ENCODE assay signal across 1 cellular context in the genomic region with DNA sequence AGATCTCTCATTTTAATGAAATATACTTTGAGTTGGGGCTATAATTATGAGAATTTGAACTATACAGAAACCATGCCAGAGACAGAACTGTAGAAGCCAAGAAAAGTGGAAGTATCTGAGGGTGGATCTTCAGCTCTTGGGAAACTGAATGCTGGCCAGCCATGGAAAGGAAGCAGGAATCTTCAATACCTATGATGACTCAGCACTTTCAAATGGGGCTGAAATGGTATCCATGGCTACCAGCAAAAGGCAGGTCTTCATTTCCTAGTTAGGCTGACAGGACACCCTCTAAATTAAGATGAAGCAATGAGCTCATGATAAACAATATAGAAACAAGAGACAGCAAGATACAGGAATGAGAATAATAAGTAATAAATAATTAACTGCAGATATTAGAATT.
A peak's percentile ranks its signal among the peaks of the same experiment; 100 is the strongest.
TF ChIP-seq lines count a peak whose summit lies in the region.

No MANE protein-coding gene starts in this region.

TF ChIP-seq in K562, 482 proteins besides CTCF, POLR2A, EP300 and RAD21 (continued from another document):
- TF ChIP-seq, protein P1, sequence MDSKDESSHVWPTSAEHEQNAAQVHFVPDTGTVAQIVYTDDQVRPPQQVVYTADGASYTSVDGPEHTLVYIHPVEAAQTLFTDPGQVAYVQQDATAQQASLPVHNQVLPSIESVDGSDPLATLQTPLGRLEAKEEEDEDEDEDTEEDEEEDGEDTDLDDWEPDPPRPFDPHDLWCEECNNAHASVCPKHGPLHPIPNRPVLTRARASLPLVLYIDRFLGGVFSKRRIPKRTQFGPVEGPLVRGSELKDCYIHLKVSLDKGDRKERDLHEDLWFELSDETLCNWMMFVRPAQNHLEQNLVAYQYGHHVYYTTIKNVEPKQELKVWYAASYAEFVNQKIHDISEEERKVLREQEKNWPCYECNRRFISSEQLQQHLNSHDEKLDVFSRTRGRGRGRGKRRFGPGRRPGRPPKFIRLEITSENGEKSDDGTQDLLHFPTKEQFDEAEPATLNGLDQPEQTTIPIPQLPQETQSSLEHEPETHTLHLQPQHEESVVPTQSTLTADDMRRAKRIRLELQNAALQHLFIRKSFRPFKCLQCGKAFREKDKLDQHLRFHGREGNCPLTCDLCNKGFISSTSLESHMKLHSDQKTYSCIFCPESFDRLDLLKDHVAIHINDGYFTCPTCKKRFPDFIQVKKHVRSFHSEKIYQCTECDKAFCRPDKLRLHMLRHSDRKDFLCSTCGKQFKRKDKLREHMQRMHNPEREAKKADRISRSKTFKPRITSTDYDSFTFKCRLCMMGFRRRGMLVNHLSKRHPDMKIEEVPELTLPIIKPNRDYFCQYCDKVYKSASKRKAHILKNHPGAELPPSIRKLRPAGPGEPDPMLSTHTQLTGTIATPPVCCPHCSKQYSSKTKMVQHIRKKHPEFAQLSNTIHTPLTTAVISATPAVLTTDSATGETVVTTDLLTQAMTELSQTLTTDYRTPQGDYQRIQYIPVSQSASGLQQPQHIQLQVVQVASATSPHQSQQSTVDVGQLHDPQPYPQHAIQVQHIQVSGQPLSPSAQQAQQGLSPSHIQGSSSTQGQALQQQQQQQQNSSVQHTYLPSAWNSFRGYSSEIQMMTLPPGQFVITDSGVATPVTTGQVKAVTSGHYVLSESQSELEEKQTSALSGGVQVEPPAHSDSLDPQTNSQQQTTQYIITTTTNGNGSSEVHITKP (IDR thresholded peaks at IDR 0.05; ENCODE audit: partially characterized antibody): no peak
- peak; percentile 49 for TF ChIP-seq NFE2L1 (tag; IDR thresholded peaks at IDR 0.05; ENCODE audit: borderline replicate concordance, low read depth)
- TF ChIP-seq MED1 (CRISPR knock-in tag; IDR thresholded peaks at IDR 0.05; ENCODE audit: borderline replicate concordance): no peak
- peak; percentile 84 for TF ChIP-seq MAFF (IDR thresholded peaks at IDR 0.05; ENCODE audit: low read length)
- TF ChIP-seq NFE2 (IDR thresholded peaks at IDR 0.05; ENCODE audit: low read depth): peak; percentile 67
- TF ChIP-seq TRIM28 (IDR thresholded peaks at IDR 0.05): no peak
- TF ChIP-seq ZNF316 (IDR thresholded peaks at IDR 0.05): peak; percentile 80
- TF ChIP-seq RFX1 (IDR thresholded peaks at IDR 0.05): peak; percentile 41; the same call in 1 of the 2 replicates
